11 cellular contexts compared by ENCODE assay signal in genomic region chr3:152127058-152127457, GRCh38.
DNase-seq lines count a peak whose midpoint lies in the region; ATAC-seq, FAIRE-seq and TF ChIP-seq lines count a peak whose summit lies in the region.
"Had no signal": no experiment of that assay in that cellular context is flagged by ENCODE, and none has a peak within 500 bp of the region (broad histone marks: within the 10 kb centered on the region; RNA-seq: fewer than 3 reads in every experiment).

No MANE protein-coding gene starts in this region.

- H3K9me3 ChIP-seq in small intestine (ENCODE audit: control insufficient read depth, low read depth): no peaks in the 10 kb centered on the region
- H3K9me3 ChIP-seq: prostate gland had no signal

- 67 to 89% (median 78%) methylated on average over 4 of the region's 4 CpGs for WGBS in small intestine, 3 donors

- no peaks in the 10 kb centered on the region for H3K36me3 ChIP-seq in GM06990 (ENCODE audit: control insufficient read depth, insufficient read depth, low read length)
- no peaks in the 10 kb centered on the region for H3K36me3 ChIP-seq in small intestine (ENCODE audit: control insufficient read depth in 2 of 2, insufficient read depth in 2 of 2, low read length in 2 of 2)
- no peaks in the 10 kb centered on the region for H3K36me3 ChIP-seq in brain microvascular endothelial cell (replicated peaks)
- H3K36me3 ChIP-seq: prostate gland had no signal

- H3K27me3 ChIP-seq in GM06990 (replicated peaks; ENCODE audit: control insufficient read depth, insufficient read depth, low read length) (no peaks in the 10 kb centered on the region), small intestine (ENCODE audit: control insufficient read depth in 2 of 2, insufficient read depth in 2 of 2, low read length in 2 of 2) (no peaks in the 10 kb centered on the region), brain microvascular endothelial cell (replicated peaks) (no peaks in the 10 kb centered on the region)

- DNase-seq in GM06990 (ENCODE audit: extremely low read depth, insufficient read length) (peak; percentile 83), MV-4-11 (lab: John Stamatoyannopoulos, UW) (peak; percentile 97), small intestine (no peak), brain microvascular endothelial cell (no peak)
- no peak for DNase-seq in stimulated activated naive CD4-positive, alpha-beta T cell treated with Interleukin-2 at 50 U/mL for 16 hours (lab: John Stamatoyannopoulos, UW)
- no peak for DNase-seq in effector CD4-positive, alpha-beta T cell
- DNase-seq: NCI-H82 had no signal

- FAIRE-seq in small intestine (lab: Jason Lieb, UNC): no peak

- H3K4me1 ChIP-seq in small intestine (ENCODE audit: control insufficient read depth in 2 of 2, insufficient read depth in 1 of 2, low read depth in 1 of 2, low read length in 1 of 2): no peaks in the 10 kb centered on the region
- H3K4me1 ChIP-seq: prostate gland had no signal

- peak; percentile 98 for ATAC-seq in GM19023 (IDR thresholded peaks at IDR 0.05; ENCODE audit: unreplicated experiment)
- peak; percentile 98 for ATAC-seq in HG02798 (IDR thresholded peaks at IDR 0.05; ENCODE audit: poor library complexity, unreplicated experiment)

- in situ Hi-C loops in brain microvascular endothelial cell (cut with HindIII; ENCODE audit: low pct_ligation_motif_present, low sequenced_read_pairs): no loop called here

- TF ChIP-seq CTCF in GM06990 (IDR thresholded peaks at IDR 0.05; ENCODE audit: insufficient read depth, low read length, poor library complexity, severe bottlenecking): no peak
- TF ChIP-seq CTCF in brain microvascular endothelial cell (IDR thresholded peaks at IDR 0.05; ENCODE audit: low read depth, low read length, missing control alignments): no peak

- H3K27ac ChIP-seq in small intestine (ENCODE audit: low read depth in 1 of 2, low read length in 1 of 2) (no peak overlapping the region), brain microvascular endothelial cell (no peak overlapping the region)
- H3K27ac ChIP-seq: prostate gland, VCaP had no signal

- H3K4me3 ChIP-seq in GM06990 (replicated peaks; ENCODE audit: low read depth, low read length) (no peak overlapping the region), small intestine (ENCODE audit: low read depth in 1 of 2, low read length in 2 of 2) (no peak overlapping the region), brain microvascular endothelial cell (ENCODE audit: low read depth, low read length) (no peak overlapping the region)
- H3K4me3 ChIP-seq: prostate gland had no signal

Comparison
In these comparisons a context has a peak if more than half of its experiments do, and no peak if none do; other contexts are left out.
1. DNase-seq: peak in GM06990 (single experiment) and MV-4-11 (single experiment); none in stimulated activated naive CD4-positive, alpha-beta T cell treated with Interleukin-2 at 50 U/mL for 16 hours (single experiment), small intestine (single experiment), effector CD4-positive, alpha-beta T cell (single experiment) and brain microvascular endothelial cell (single experiment).